In genomic region chr16:30540916-30541464, GRCh38 we compare ENCODE assay signal across 1 cellular context.
TF ChIP-seq lines count a peak whose summit lies in the region.

No MANE protein-coding gene starts in this region.

TF ChIP-seq in HepG2, 621 proteins besides CTCF, POLR2A, EP300 and RAD21 (continued from another document and continues in another):
- peak; percentile 77 for TF ChIP-seq ZBTB39 (CRISPR knock-in tag; IDR thresholded peaks at IDR 0.05)
- TF ChIP-seq ZNF709 (CRISPR knock-in tag; IDR thresholded peaks at IDR 0.05) = peak; percentile 21; the same call in 1 of the 2 replicates
- TF ChIP-seq ZNF543 (CRISPR knock-in tag; IDR thresholded peaks at IDR 0.05) = peak; percentile 76
- peak; percentile 78; the same call in 1 of the 2 replicates for TF ChIP-seq ZBTB37 (CRISPR knock-in tag; IDR thresholded peaks at IDR 0.05)
- TF ChIP-seq MIXL1 (CRISPR knock-in tag; IDR thresholded peaks at IDR 0.05) = peak; percentile 94
- TF ChIP-seq ZNF205 (CRISPR knock-in tag; IDR thresholded peaks at IDR 0.05) = peak; percentile 76; the same call in 1 of the 2 replicates
- peak; percentile 56; the same call in 1 of the 2 replicates for TF ChIP-seq ZNF567 (CRISPR knock-in tag; IDR thresholded peaks at IDR 0.05; ENCODE audit: borderline replicate concordance)
- peak; percentile 91 for TF ChIP-seq MED1 (CRISPR knock-in tag; IDR thresholded peaks at IDR 0.05)
- 0 out of 2 replicates have a peak, but pooled peaks have one; percentile 43 for TF ChIP-seq ZNF446 (CRISPR knock-in tag; IDR thresholded peaks at IDR 0.05)
- peak; percentile 23; the same call in 1 of the 2 replicates for TF ChIP-seq ZNF766 (CRISPR knock-in tag; IDR thresholded peaks at IDR 0.05; ENCODE audit: borderline replicate concordance)
- peak; percentile 70; the same call in 1 of the 2 replicates for TF ChIP-seq ARID5B (CRISPR knock-in tag; IDR thresholded peaks at IDR 0.05)
- TF ChIP-seq ONECUT2 (CRISPR knock-in tag; IDR thresholded peaks at IDR 0.05) = peak; percentile 65
- peak; percentile 58; the same call in 1 of the 2 replicates for TF ChIP-seq ZFX (CRISPR knock-in tag; IDR thresholded peaks at IDR 0.05; ENCODE audit: low read depth)
- TF ChIP-seq ZSCAN29 (CRISPR knock-in tag; conservative IDR thresholded peaks at IDR 0.05) = peak; percentile 86
- 0 out of 2 replicates have a peak, but pooled peaks have one; percentile 19 for TF ChIP-seq HIVEP1 (CRISPR knock-in tag; IDR thresholded peaks at IDR 0.05)
- peak; percentile 61; the same call in 1 of the 2 replicates for TF ChIP-seq NAIF1 (CRISPR knock-in tag; IDR thresholded peaks at IDR 0.05; ENCODE audit: borderline replicate concordance)
- TF ChIP-seq ZNF430 (CRISPR knock-in tag; IDR thresholded peaks at IDR 0.05) = peak; percentile 79
- peak; percentile 62; the same call in 1 of the 2 replicates for TF ChIP-seq SNAPC2 (CRISPR knock-in tag; IDR thresholded peaks at IDR 0.05)
- TF ChIP-seq ZBTB33 (CRISPR knock-in tag; IDR thresholded peaks at IDR 0.05) = peak; percentile 7; the same call in 1 of the 2 replicates
- TF ChIP-seq SOX5 (CRISPR knock-in tag; IDR thresholded peaks at IDR 0.05; ENCODE audit: borderline replicate concordance) = peak; percentile 94
- TF ChIP-seq ZNF772 (CRISPR knock-in tag; IDR thresholded peaks at IDR 0.05) = peak; percentile 57; the same call in 1 of the 2 replicates
- TF ChIP-seq ZHX1 (CRISPR knock-in tag; IDR thresholded peaks at IDR 0.05; ENCODE audit: low read depth) = peak; percentile 78; the same call in 1 of the 2 replicates
- peak; percentile 77 for TF ChIP-seq ZNF710 (CRISPR knock-in tag; IDR thresholded peaks at IDR 0.05; ENCODE audit: borderline replicate concordance)
- TF ChIP-seq ZNF564 (CRISPR knock-in tag; IDR thresholded peaks at IDR 0.05) = peak; percentile 78
- peak; percentile 49; the same call in 1 of the 2 replicates for TF ChIP-seq POLR2G (IDR thresholded peaks at IDR 0.05; ENCODE audit: low read depth, low read length)
- TF ChIP-seq POGZ (CRISPR knock-in tag; IDR thresholded peaks at IDR 0.05) = peak; percentile 80
- TF ChIP-seq ZNF362 (CRISPR knock-in tag; IDR thresholded peaks at IDR 0.05; ENCODE audit: borderline replicate concordance) = peak; percentile 92
- peak; percentile 28; the same call in 1 of the 2 replicates for TF ChIP-seq ZNF713 (CRISPR knock-in tag; IDR thresholded peaks at IDR 0.05)
- TF ChIP-seq ZNF616 (CRISPR knock-in tag; IDR thresholded peaks at IDR 0.05; ENCODE audit: low read depth) = 0 out of 2 replicates have a peak, but pooled peaks have one; percentile 58
- TF ChIP-seq ZBTB46 (CRISPR knock-in tag; IDR thresholded peaks at IDR 0.05; ENCODE audit: borderline replicate concordance) = 0 out of 2 replicates have a peak, but pooled peaks have one; percentile 35
- peak; percentile 52 for TF ChIP-seq SPEN (CRISPR knock-in tag; IDR thresholded peaks at IDR 0.05; ENCODE audit: low read depth)
- TF ChIP-seq IKZF5 (CRISPR knock-in tag; IDR thresholded peaks at IDR 0.05) = peak; percentile 54; the same call in 1 of the 2 replicates
- peak; percentile 96 for TF ChIP-seq ZBTB3 (CRISPR knock-in tag; IDR thresholded peaks at IDR 0.05; ENCODE audit: borderline replicate concordance, low read depth)
- TF ChIP-seq ZNF790 (CRISPR knock-in tag; IDR thresholded peaks at IDR 0.05; ENCODE audit: borderline replicate concordance) = 0 out of 2 replicates have a peak, but pooled peaks have one; percentile 14
- TF ChIP-seq ELF3 (CRISPR knock-in tag; IDR thresholded peaks at IDR 0.05) = peak; percentile 53; the same call in 1 of the 2 replicates
- TF ChIP-seq ZNF160 (CRISPR knock-in tag; IDR thresholded peaks at IDR 0.05) = peak; percentile 57; the same call in 1 of the 2 replicates
- TF ChIP-seq ARNTL (CRISPR knock-in tag; IDR thresholded peaks at IDR 0.05) = peak; percentile 66; the same call in 1 of the 2 replicates
- peak; percentile 47; the same call in 1 of the 2 replicates for TF ChIP-seq ZSCAN31 (CRISPR knock-in tag; IDR thresholded peaks at IDR 0.05; ENCODE audit: low read depth)
- TF ChIP-seq ZNF83 (CRISPR knock-in tag; IDR thresholded peaks at IDR 0.05; ENCODE audit: borderline replicate concordance) = 0 out of 2 replicates have a peak, but pooled peaks have one; percentile 56
